In the genomic region with DNA sequence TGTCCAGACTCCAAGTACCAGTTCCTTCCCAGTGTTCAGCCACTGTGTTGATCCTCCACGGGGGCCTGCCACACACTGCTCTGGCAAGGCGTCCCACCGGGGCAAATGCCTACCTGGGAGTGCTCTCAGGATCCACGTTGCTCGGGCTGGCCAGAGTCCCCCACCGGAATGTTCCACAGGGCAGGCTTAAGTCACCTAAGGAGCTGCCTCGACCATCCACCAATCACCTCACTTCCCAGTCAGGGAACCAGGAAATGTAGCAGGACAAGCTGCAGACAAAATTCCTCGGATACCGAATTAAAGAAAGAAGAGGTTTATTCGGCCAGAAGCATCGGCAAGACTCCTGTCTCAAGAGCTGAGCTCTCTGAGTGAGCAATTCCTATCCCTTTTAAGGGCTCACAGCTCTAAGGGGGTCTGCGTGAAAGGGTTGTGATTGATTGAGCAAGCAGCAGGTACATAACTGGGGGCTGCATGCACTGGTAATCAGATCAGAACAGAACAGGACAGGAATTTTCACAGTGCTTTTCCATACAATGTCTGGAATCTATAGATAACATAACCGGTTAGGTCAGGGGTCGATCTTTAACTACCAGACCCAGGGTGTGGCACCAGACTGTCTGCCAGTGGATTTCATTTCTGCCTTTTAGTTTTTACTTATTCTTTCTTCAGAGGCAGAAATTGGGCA, we compare ENCODE assay signal across 27 cellular contexts. TPM values are rescaled to one million over a fixed set of nuclear protein-coding genes. Genes with fewer than 3 reads are reported as not detected.
"Had no signal": no experiment of that assay in that cellular context is flagged by ENCODE, and none has a peak within 500 bp of the region (broad histone marks: within the 10 kb centered on the region; RNA-seq: fewer than 3 reads in every experiment).

No MANE protein-coding gene starts in this region.

- ATAC-seq: activated naive CD4-positive, alpha-beta T cell treated with anti-CD3 and anti-CD28 coated beads, Interleukin-2, amount 50 U/mL, for 72 hours; activated T-cell treated with anti-CD3 and anti-CD28 coated beads, Interleukin-2, amount 50 U/mL, for 72 hours; foreskin keratinocyte; heart left ventricle; mucosa of descending colon; natural killer cell treated with Interleukin-12 subunit alpha and Interleukin-12 subunit beta and Interleukin-15 and Interleukin-18, amount 100 ng/mL, for 72 hours; stimulated activated naive B cell treated with anti-CD40 and anti-IgM and Interleukin-4, amounts not matched to agents 10 μg/mL and 1 μg/mL and 100 μg/mL, for 72 hours; upper lobe of right lung; WTC11 had no signal

- H3K27ac ChIP-seq: breast epithelium, esophagus muscularis mucosa, foreskin keratinocyte, heart left ventricle, left ventricle myocardium inferior, neutrophil, ovary, prostate gland, stomach, thyroid gland, upper lobe of right lung had no signal

- H3K36me3 ChIP-seq: breast epithelium, esophagus muscularis mucosa, heart left ventricle, left ventricle myocardium inferior, neutrophil, ovary, prostate gland, stomach, thyroid gland, upper lobe of right lung had no signal

- FAIRE-seq: TTC549 had no signal

- DNase-seq: activated naive CD4-positive, alpha-beta T cell; activated T-cell treated with anti-CD3 and anti-CD28 coated beads for 4 hours; activated T-cell treated with anti-CD3 and anti-CD28 coated beads, Interleukin-2, amount 50 U/mL, for 72 hours; central memory CD4-positive, alpha-beta T cell; endodermal cell; foreskin keratinocyte; left ventricle myocardium inferior; mesendoderm; ovary; stimulated activated CD4-positive, alpha-beta T cell treated with anti-CD3 and anti-CD28 coated beads, Interleukin-15, amount 100 ng/mL, for 24 hours; stimulated activated CD4-positive, alpha-beta T cell treated with anti-CD3 and anti-CD28 coated beads, Interleukin-2, amount 100 ng/mL, for 24 hours; stimulated activated naive B cell treated with anti-CD40 and anti-IgM and Interleukin-4, amounts not matched to agents 10 μg/mL and 1 μg/mL and 100 μg/mL, for 72 hours; stomach; thyroid gland; upper lobe of right lung had no signal

- H3K27me3 ChIP-seq: breast epithelium, esophagus muscularis mucosa, foreskin keratinocyte, heart left ventricle, neutrophil, ovary, stomach, thyroid gland, upper lobe of right lung had no signal

- H3K9me3 ChIP-seq: breast epithelium, esophagus muscularis mucosa, neutrophil, ovary, prostate gland, stomach, thyroid gland, upper lobe of right lung had no signal

- H3K4me1 ChIP-seq: breast epithelium, prostate gland, stomach, thyroid gland, upper lobe of right lung had no signal

- H3K4me3 ChIP-seq: breast epithelium, esophagus muscularis mucosa, heart left ventricle, left ventricle myocardium inferior, lung, mucosa of descending colon, ovary, prostate gland, stomach, thyroid gland, upper lobe of right lung had no signal

RNA-seq across cellular contexts. Expression of a gene that starts 56.9 kb away (rescaled TPM):
- total RNA-seq: activated naive CD4-positive, alpha-beta T cell treated with anti-CD3 and anti-CD28 coated beads, Interleukin-2, amount 50 U/mL, for 72 hours; activated T-cell treated with anti-CD3 and anti-CD28 coated beads, Interleukin-2, amount 50 U/mL, for 72 hours; foreskin keratinocyte; natural killer cell treated with Interleukin-12 subunit alpha and Interleukin-12 subunit beta and Interleukin-15 and Interleukin-18, amount 100 ng/mL, for 72 hours; T-helper 1 cell treated with Interleukin-12 subunit alpha and Interleukin-12 subunit beta and Interleukin-4 antibody, amounts not matched to agents 30 ng/mL and 1 ng/mL, for 36 hours had no signal
- polyA plus RNA-seq: foreskin keratinocyte had no signal
